Comparison of ENCODE assay signal across 31 cellular contexts in the genomic region with DNA sequence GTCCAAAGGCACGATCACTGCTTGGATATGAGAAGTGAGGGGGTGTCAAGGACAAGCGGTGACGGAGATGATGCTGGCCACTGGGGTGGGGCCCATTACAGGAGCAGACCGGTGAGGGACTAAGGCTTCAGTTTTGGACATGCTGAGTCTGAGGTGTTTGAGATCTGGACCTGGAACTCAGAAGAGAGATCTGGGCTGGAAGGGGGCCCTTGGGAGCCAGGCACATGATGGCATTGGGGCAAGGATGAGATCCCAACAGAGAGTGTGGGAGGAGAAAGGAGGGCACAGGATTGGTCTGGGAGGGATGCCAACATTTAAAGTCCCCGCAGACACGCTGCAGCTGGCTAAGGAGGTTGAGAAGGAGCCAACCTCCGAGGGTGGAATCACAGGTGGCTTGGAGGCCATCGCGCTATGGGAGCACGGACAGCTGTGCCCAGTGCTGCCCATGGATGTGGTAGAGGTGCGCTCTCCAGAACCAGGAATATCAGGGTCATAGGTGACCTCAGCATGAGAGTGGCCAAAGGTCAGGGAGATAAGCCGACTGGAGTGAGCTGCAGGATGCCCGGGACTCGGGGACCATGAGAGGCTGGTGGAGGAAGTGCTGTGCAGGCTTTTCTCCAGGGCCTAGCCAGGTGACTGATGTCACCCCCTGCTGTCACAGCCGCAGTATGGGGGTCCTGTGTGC. TPM values are rescaled to one million over a fixed set of nuclear protein-coding genes. Genes with fewer than 3 reads are reported as not detected.
A peak's percentile ranks its signal among the peaks of the same experiment; 100 is the strongest.
DNase-seq lines count a peak whose midpoint lies in the region; ATAC-seq, FAIRE-seq and TF ChIP-seq lines count a peak whose summit lies in the region.
"Had no signal": no experiment of that assay in that cellular context is flagged by ENCODE, and none has a peak within 500 bp of the region (broad histone marks: within the 10 kb centered on the region; RNA-seq: fewer than 3 reads in every experiment).

No MANE protein-coding gene starts in this region.

- H3K9me3 Mint-ChIP-seq in activated CD4-positive, alpha-beta memory T cell treated with anti-CD3 and anti-CD28 coated beads, Interleukin-2, amount 10 ng/mL, durations not matched to agents 7 days and 5 days = no peaks in the 10 kb centered on the region
- H3K9me3 Mint-ChIP-seq: activated B cell treated with CpG ODN at 0.5 μM for 24 hours; CD4-positive, alpha-beta T cell; naive thymus-derived CD4-positive, alpha-beta T cell had no signal

- H3K4me3 Mint-ChIP-seq in activated CD4-positive, alpha-beta memory T cell treated with anti-CD3 and anti-CD28 coated beads, Interleukin-2, amount 10 ng/mL, durations not matched to agents 7 days and 5 days = no peak overlapping the region
- H3K4me3 Mint-ChIP-seq: activated B cell treated with CpG ODN at 0.5 μM for 24 hours; activated CD8-positive, alpha-beta memory T cell treated with anti-CD3 and anti-CD28 coated beads, Interleukin-2, amount 10 ng/mL, durations not matched to agents 7 days and 5 days; CD4-positive, alpha-beta T cell; naive thymus-derived CD4-positive, alpha-beta T cell had no signal

- no peak for TF ChIP-seq RAD21 in HepG2 (CRISPR knock-in tag; IDR thresholded peaks at IDR 0.05)

- no peaks in the 10 kb centered on the region for H3K36me3 Mint-ChIP-seq in activated CD4-positive, alpha-beta memory T cell treated with anti-CD3 and anti-CD28 coated beads, Interleukin-2, amount 10 ng/mL, durations not matched to agents 7 days and 5 days (ENCODE audit: low read depth)
- H3K36me3 Mint-ChIP-seq: activated CD8-positive, alpha-beta memory T cell treated with anti-CD3 and anti-CD28 coated beads, Interleukin-2, amount 10 ng/mL, durations not matched to agents 7 days and 5 days; IgD-negative memory B cell had no signal

- no TSS peak for BruUV-seq in HepG2 (replicated peaks; lab: Mats Ljungman, UMichigan)

- H3K4me3 ChIP-seq in body of pancreas (no peak overlapping the region), HepG2 (replicated peaks in 1 of 3; ENCODE audit: insufficient read depth in 1 of 3, low read depth in 2 of 3, low read length in 3 of 3) (no peak overlapping the region)
- H3K4me3 ChIP-seq: coronary artery, esophagus squamous epithelium, gastrocnemius medialis, vagina had no signal

- POLR2A ChIA-PET in HepG2 (lab: Yijun Ruan, JAX) = interaction anchor here (0.8 to 2.4 kb wide), 2 partner anchors 18 to 329 kb away, joined by 4 to 8 read pairs; partner anchors contain the start of gene INTS6
- POLR2A ChIA-PET in activated CD4-positive, alpha-beta memory T cell treated with anti-CD3 and anti-CD28 coated beads, Interleukin-2, amount 10 ng/mL, durations not matched to agents 7 days and 5 days (lab: Charles Lee) = no interaction called here

- ATAC-seq in body of pancreas (peak; percentile 84), HepG2 (peak; percentile 77), sciatic nerve (no peak)
- ATAC-seq: gastrocnemius medialis had no signal

- H3K4me1 Mint-ChIP-seq in activated CD4-positive, alpha-beta memory T cell treated with anti-CD3 and anti-CD28 coated beads, Interleukin-2, amount 10 ng/mL, durations not matched to agents 7 days and 5 days = peaks cover 14% of the 10 kb centered on the region

- TF ChIP-seq EP300 in HepG2 (IDR thresholded peaks at IDR 0.05; ENCODE audit: low read depth in 2 of 2, low read length in 2 of 2) (no peak), HepG2 (CRISPR knock-in tag; IDR thresholded peaks at IDR 0.05; ENCODE audit: borderline replicate concordance) (no peak)

- H3K36me3 ChIP-seq in body of pancreas (replicated peaks in 1 of 2; ENCODE audit: insufficient read depth in 1 of 2, low read depth in 2 of 2) (no peaks in the 10 kb centered on the region), HepG2 (replicated peaks in 1 of 2; ENCODE audit: control insufficient read depth in 1 of 2, insufficient read depth in 2 of 2, low read length in 2 of 2) (no peaks in the 10 kb centered on the region)
- H3K36me3 ChIP-seq: esophagus squamous epithelium, gastrocnemius medialis, vagina had no signal

- DNase-seq in DMS 273 (lab: John Stamatoyannopoulos, UW; ENCODE audit: unreplicated experiment) (peak; percentile 62), DMS 273 treated with DMSO at 0.1 percent for 48 hours (lab: John Stamatoyannopoulos, UW) (no peak), body of pancreas (peak; percentile 95 to 97 (median 96)), HepG2 (ENCODE audit: low spot score) (peak; percentile 43), sciatic nerve (ENCODE audit: low spot score) (peak; percentile 36), foreskin melanocyte (no peak), SKM-1 (lab: John Stamatoyannopoulos, UW; ENCODE audit: unreplicated experiment) (no peak)
- DNase-seq in activated CD4-positive, alpha-beta memory T cell treated with anti-CD3 and anti-CD28 coated beads, Interleukin-2, amount 10 ng/mL, durations not matched to agents 7 days and 5 days = no peak
- DNase-seq: activated B cell treated with CpG ODN at 0.5 μM for 24 hours; activated CD4-positive, alpha-beta T cell treated with anti-CD3 and anti-CD28 coated beads, Interleukin-2, amount 50 U/mL, for 1 hour; activated CD8-positive, alpha-beta memory T cell treated with anti-CD3 and anti-CD28 coated beads, Interleukin-2, amount 10 ng/mL, durations not matched to agents 7 days and 5 days; activated naive CD4-positive, alpha-beta T cell treated with Interleukin-2 at 50 U/mL for 16 hours; activated T-cell treated with anti-CD3 and anti-CD28 coated beads, Interleukin-2, amount 50 U/mL, for 48 hours; amniotic stem cell; CD4-positive, alpha-beta T cell; esophagus squamous epithelium; gastrocnemius medialis; hippocampal formation; left cardiac atrium; naive thymus-derived CD4-positive, alpha-beta T cell; NCI-H1092; NCI-H1694 treated with DMSO at 0.1 percent for 48 hours; retina; SIG-M5; stimulated activated CD4-positive, alpha-beta T cell treated with anti-CD3 and anti-CD28 coated beads, Interleukin-2, amount 100 ng/mL, for 48 hours had no signal

- FAIRE-seq in HepG2 (lab: Jason Lieb, UNC) = no peak
- FAIRE-seq: bronchial epithelial cell, RCC 7860 had no signal

- H3K27ac Mint-ChIP-seq in activated CD4-positive, alpha-beta memory T cell treated with anti-CD3 and anti-CD28 coated beads, Interleukin-2, amount 10 ng/mL, durations not matched to agents 7 days and 5 days = no peak overlapping the region
- H3K27ac Mint-ChIP-seq: activated B cell treated with CpG ODN at 0.5 μM for 24 hours; activated CD8-positive, alpha-beta memory T cell treated with anti-CD3 and anti-CD28 coated beads, Interleukin-2, amount 10 ng/mL, durations not matched to agents 7 days and 5 days; CD4-positive, alpha-beta T cell had no signal

- H3K27me3 Mint-ChIP-seq in activated CD4-positive, alpha-beta memory T cell treated with anti-CD3 and anti-CD28 coated beads, Interleukin-2, amount 10 ng/mL, durations not matched to agents 7 days and 5 days = no peaks in the 10 kb centered on the region
- H3K27me3 Mint-ChIP-seq: activated B cell treated with CpG ODN at 0.5 μM for 24 hours; activated CD8-positive, alpha-beta memory T cell treated with anti-CD3 and anti-CD28 coated beads, Interleukin-2, amount 10 ng/mL, durations not matched to agents 7 days and 5 days; CD4-positive, alpha-beta T cell; IgD-negative memory B cell; naive thymus-derived CD4-positive, alpha-beta T cell had no signal

- TF ChIP-seq POLR2A in body of pancreas (IDR thresholded peaks at IDR 0.05) (peak in 2 of 3 donors; percentile 51 to 64), HepG2 (IDR thresholded peaks at IDR 0.05; ENCODE audit: insufficient read depth in 1 of 2, low read depth in 2 of 2, low read length in 2 of 2) (no peak)

- H2AFZ ChIP-seq in HepG2 (ENCODE audit: low read length) = no peak overlapping the region

- H3K9me3 ChIP-seq in body of pancreas (no peaks in the 10 kb centered on the region), HepG2 (ENCODE audit: low read length) (no peaks in the 10 kb centered on the region)
- H3K9me3 ChIP-seq: esophagus squamous epithelium, gastrocnemius medialis, vagina had no signal

- no peak for TF ChIP-seq CTCF in body of pancreas (IDR thresholded peaks at IDR 0.05)
- no peak; the same call in 1 of the 2 replicates for TF ChIP-seq CTCF in HepG2 (CRISPR knock-in tag; IDR thresholded peaks at IDR 0.05)

- no peaks in the 10 kb centered on the region for H4K20me1 ChIP-seq in HepG2 (ENCODE audit: insufficient read depth, low read length)

- CTCF ChIA-PET in HepG2 (lab: Yijun Ruan, JAX; ENCODE audit: low intra/inter-chr PET ratio, low total read pairs) = no interaction called here
- CTCF ChIA-PET in activated CD4-positive, alpha-beta memory T cell treated with anti-CD3 and anti-CD28 coated beads, Interleukin-2, amount 10 ng/mL, durations not matched to agents 7 days and 5 days (lab: Charles Lee) = interaction anchor here (1.2 kb wide), 1 partner anchor 15 kb away, joined by 4 read pairs; no protein-coding TSS in a partner anchor

- WGBS in body of pancreas, 2 donors = 27 to 31% methylated on average over 14 to 15 of the region's 15 CpGs
- WGBS in HepG2 (ENCODE audit: low lambda C conversion rate) = 68% methylated on average over 14 of the region's 15 CpGs

- no peaks in the 10 kb centered on the region for H3K79me2 ChIP-seq in HepG2 (ENCODE audit: insufficient read depth, low read length)

- H3K27ac ChIP-seq in body of pancreas (peak overlapping the region; percentile 89 to 95 (median 90)), HepG2 (ENCODE audit: extremely low read length, insufficient read depth, low read length) (no peak overlapping the region)
- H3K27ac ChIP-seq: 22Rv1, coronary artery, esophagus squamous epithelium, gastrocnemius medialis, vagina had no signal

- in situ Hi-C loops in HepG2 (cut with HindIII; ENCODE audit: extremely low pct_ligation_motif_present, low pct_unique_long_range_greater_than_20kb) = no loop called here

- peaks cover 97% of the 10 kb centered on the region for H3K4me1 ChIP-seq in body of pancreas
- peaks cover 19% of the 10 kb centered on the region for H3K4me1 ChIP-seq in HepG2 (ENCODE audit: insufficient read depth, low read length)

- peak overlapping the region; percentile 0; the same call in 1 of the 2 replicates for H3K4me2 ChIP-seq in HepG2 (ENCODE audit: low read depth, low read length)

- intact Hi-C loops in body of pancreas (cut with DNase I) = no loop called here
- intact Hi-C loops in HepG2 (cut with micrococcal nuclease; ENCODE audit: unreplicated experiment) = loop anchor here (5.0 kb wide), 1 partner anchor 345 kb away; no protein-coding TSS in a partner anchor
- intact Hi-C loops in sciatic nerve (cut with DNase I) = no loop called here

- H3K27me3 ChIP-seq in body of pancreas (no peaks in the 10 kb centered on the region), HepG2 (ENCODE audit: control insufficient read depth in 1 of 2, insufficient read depth in 2 of 2, low read length in 2 of 2) (no peaks in the 10 kb centered on the region)
- H3K27me3 ChIP-seq: esophagus squamous epithelium, gastrocnemius medialis, vagina had no signal

- no peak overlapping the region for H3K9ac ChIP-seq in HepG2 (ENCODE audit: insufficient read depth, low read depth, low read length)

RNA-seq across cellular contexts. Expression of gene DHRS12, which starts 21.8 kb away (rescaled TPM):
- total RNA-seq in body of pancreas (10 to 100 TPM in 1 of 2 donors, 1 to 10 TPM in 1; 4.0 to 38.7 TPM), HepG2 (2016; rRNA removed; fragmentation: Illumina TruSeq; extraction: Trizol) (4.8 and 7.2 TPM in 2 replicates), sciatic nerve (18.8 TPM)
- 8.8 and 10.5 TPM in 2 replicates for total RNA-seq in HepG2 (2016; cell fraction: cytosol; rRNA removed; fragmentation: Illumina TruSeq; extraction: Trizol; ENCODE audit: low read depth)
- 5.6 and 5.7 TPM in 2 replicates for total RNA-seq in HepG2 (2016; cell fraction: insoluble cytoplasmic fraction; rRNA removed; fragmentation: Illumina TruSeq; extraction: Trizol)
- total RNA-seq in HepG2 (2016; cell fraction: membrane; rRNA removed; fragmentation: Illumina TruSeq; extraction: Trizol) = 9.1 and 14.0 TPM in 2 replicates
- 6.7 TPM in 2 replicates for total RNA-seq in HepG2 (2016; cell fraction: nucleus; rRNA removed; fragmentation: Illumina TruSeq; extraction: Trizol)
- 8.4 and 12.7 TPM in 2 replicates for polyA plus RNA-seq in HepG2 (2011; rRNA removed)
- 7.3 and 8.0 TPM in 2 replicates for polyA plus RNA-seq in HepG2 (2011; cell fraction: cytosol; rRNA removed)
- 19.6 and 21.8 TPM in 2 replicates for polyA plus RNA-seq in HepG2 (2011; cell fraction: nucleus; rRNA removed)
- polyA plus RNA-seq in HepG2 (2012) = 10.8 and 12.0 TPM in 2 replicates
- 15.2 and 25.5 TPM in 2 replicates for polyA plus RNA-seq in HepG2 (2016; cell fraction: cytosol; fragmentation: Illumina TruSeq; extraction: Trizol; ENCODE audit: low read depth)
- 8.8 and 9.3 TPM in 2 replicates for polyA plus RNA-seq in HepG2 (2016; cell fraction: insoluble cytoplasmic fraction; fragmentation: Illumina TruSeq; extraction: Trizol; ENCODE audit: low read depth)
- 15.3 and 19.6 TPM in 2 replicates for polyA plus RNA-seq in HepG2 (2016; cell fraction: membrane; fragmentation: Illumina TruSeq; extraction: Trizol; ENCODE audit: low read depth)
- 14.9 and 17.8 TPM in 2 replicates for polyA plus RNA-seq in HepG2 (2016; cell fraction: nucleus; fragmentation: Illumina TruSeq; extraction: Trizol; ENCODE audit: insufficient read depth, low read depth)
- polyA minus RNA-seq in HepG2 (2011; rRNA and poly(A)+ RNA removed; ENCODE audit: low replicate concordance) = 0.89 and 5.4 TPM in 2 replicates
- polyA minus RNA-seq in HepG2 (2011; cell fraction: cytosol; rRNA and poly(A)+ RNA removed) = 2.5 and 5.0 TPM in 2 replicates
- 12.2 and 18.3 TPM in 2 replicates for polyA minus RNA-seq in HepG2 (2011; cell fraction: nucleus; rRNA and poly(A)+ RNA removed)
- total RNA-seq in activated CD4-positive, alpha-beta memory T cell treated with anti-CD3 and anti-CD28 coated beads, Interleukin-2, amount 10 ng/mL, durations not matched to agents 7 days and 5 days = 1 to 10 TPM; 5.0 to 6.4 TPM

Comparison
In these comparisons a context has a peak if more than half of its experiments do, and no peak if none do; other contexts are left out.
1. DNase-seq: peak in DMS 273 (single experiment), body of pancreas (4 of 4), HepG2 (single experiment) and sciatic nerve (single experiment); none in DMS 273 treated with DMSO at 0.1 percent for 48 hours (single experiment), activated CD4-positive, alpha-beta memory T cell treated with anti-CD3 and anti-CD28 coated beads, Interleukin-2, amount 10 ng/mL, durations not matched to agents 7 days and 5 days (single experiment), foreskin melanocyte (single experiment) and SKM-1 (single experiment).
2. POLR2A ChIP-seq: peak in body of pancreas (2 of 3); none in HepG2 (0 of 2).